In genomic region chr14:96363751-96364336, GRCh38 we compare ENCODE assay signal across 8 cellular contexts. TPM values are rescaled to one million over a fixed set of nuclear protein-coding genes. Genes with fewer than 3 reads are reported as not detected.
DNase-seq lines count a peak whose midpoint lies in the region; ATAC-seq and TF ChIP-seq lines count a peak whose summit lies in the region.

No MANE protein-coding gene starts in this region.

- peak in 3 of 4 experiments; percentile 7 to 32 (median 9) for DNase-seq in activated CD4-positive, CD25-positive, alpha-beta regulatory T cell (lab: John Stamatoyannopoulos, UW)
- peak; percentile 15 for DNase-seq in NCI-H510A (lab: John Stamatoyannopoulos, UW)
- peak; percentile 24 for DNase-seq in activated T-cell treated with anti-CD3 and anti-CD28 coated beads for 4 hours
- peak; percentile 50 for DNase-seq in fibroblast of the aortic adventitia (ENCODE audit: low read depth)

- H3K27me3 ChIP-seq in neural cell (ENCODE audit: insufficient read depth, low read depth, low read length) (no peaks in the 10 kb centered on the region), thymus (ENCODE audit: control insufficient read depth, insufficient read depth) (no peaks in the 10 kb centered on the region)

- H3K9me3 ChIP-seq in neural cell (ENCODE audit: low read length) (no peaks in the 10 kb centered on the region), thymus (ENCODE audit: control insufficient read depth) (no peaks in the 10 kb centered on the region)

- no peak for TF ChIP-seq RAD21 in neural cell (conservative IDR thresholded peaks at IDR 0.05)

- H3K27ac ChIP-seq in neural cell (ENCODE audit: low read length) (peak overlapping the region; percentile 81), thymus (ENCODE audit: low read depth) (peak overlapping the region; percentile 70)

- TF ChIP-seq EP300 in neural cell (conservative IDR thresholded peaks at IDR 0.05; ENCODE audit: poor library complexity, severe bottlenecking): no peak

- TF ChIP-seq CTCF in fibroblast of the aortic adventitia (IDR thresholded peaks at IDR 0.05; ENCODE audit: insufficient read depth, low read length) (no peak), neural cell (IDR thresholded peaks at IDR 0.05; ENCODE audit: poor library complexity, severe bottlenecking) (no peak)

- ATAC-seq in activated CD4-positive, CD25-positive, alpha-beta regulatory T cell treated with anti-CD3 and anti-CD28 coated beads, Interleukin-2, amount 50 U/mL, for 24 hours: no peak
- ATAC-seq in HG02885 (IDR thresholded peaks at IDR 0.05; ENCODE audit: poor library complexity, unreplicated experiment): peak; percentile 33

- peak overlapping the region; percentile 95 for H3K4me2 ChIP-seq in neural cell (ENCODE audit: low read length)

- peaks cover 3% of the 10 kb centered on the region for H4K20me1 ChIP-seq in neural cell (ENCODE audit: insufficient read depth)

- H3K36me3 ChIP-seq in neural cell (ENCODE audit: insufficient read depth, low read length): no peaks in the 10 kb centered on the region
- H3K36me3 ChIP-seq in thymus (ENCODE audit: control insufficient read depth, insufficient read depth): no peaks in the 10 kb centered on the region

- H3K9ac ChIP-seq in neural cell (ENCODE audit: low read length): peak overlapping the region; percentile 83

- peak overlapping the region; percentile 65 for H2AFZ ChIP-seq in neural cell (ENCODE audit: low read depth, low read length)

- peaks cover 75% of the 10 kb centered on the region for H3K79me2 ChIP-seq in neural cell (replicated peaks; ENCODE audit: insufficient read depth, low read length)

- peaks cover 11% of the 10 kb centered on the region for H3K4me1 ChIP-seq in thymus (ENCODE audit: control insufficient read depth, insufficient read depth, low read length)

- no peaks in the 10 kb centered on the region for H3K9me2 ChIP-seq in neural cell (ENCODE audit: insufficient read depth, low read length)

- WGBS in thymus: 1% methylated on average over 38 of the region's 38 CpGs

- peaks cover 5% of the 10 kb centered on the region for H3F3A ChIP-seq in neural cell (ENCODE audit: insufficient read depth, low read length, poor library complexity, severe bottlenecking)

- H3K4me3 ChIP-seq in fibroblast of the aortic adventitia (ENCODE audit: low read depth, low read length) (peak overlapping the region; percentile 91), neural cell (ENCODE audit: low read length) (peak overlapping the region; percentile 94), thymus (ENCODE audit: low read length) (peak overlapping the region; percentile 77)

TF ChIP-seq in neural cell, 6 proteins besides CTCF, POLR2A, EP300 and RAD21:
- TF ChIP-seq REST (IDR thresholded peaks at IDR 0.05; ENCODE audit: borderline replicate concordance) (peak; percentile 48), TAF1 (IDR thresholded peaks at IDR 0.05; ENCODE audit: low read depth) (no peak), POLR2AphosphoS5 (IDR thresholded peaks at IDR 0.05) (no peak), EZH2 (IDR thresholded peaks at IDR 0.05; ENCODE audit: borderline replicate concordance, insufficient read depth, low read length, poor library complexity, severe bottlenecking) (no peak), MXI1 (conservative IDR thresholded peaks at IDR 0.05; ENCODE audit: poor library complexity, severe bottlenecking) (no peak), SMC3 (conservative IDR thresholded peaks at IDR 0.05; ENCODE audit: poor library complexity) (no peak)

RNA-seq across cellular contexts. Expression of gene GSKIP, which starts 0.5 kb away (rescaled TPM):
- total RNA-seq in fibroblast of the aortic adventitia (ENCODE audit: low replicate concordance): 21.9 and 33.9 TPM in 2 replicates
- 68.6 and 87.4 TPM in 2 replicates for polyA plus RNA-seq in neural cell
- polyA minus RNA-seq in neural cell: 79.6 and 87.9 TPM in 2 replicates
- polyA plus RNA-seq in thymus: 20.8 TPM

RNA-seq across cellular contexts. Expression of gene ATG2B, which starts 0.7 kb away (rescaled TPM):
- 15.9 and 28.7 TPM in 2 replicates for total RNA-seq in fibroblast of the aortic adventitia (ENCODE audit: low replicate concordance)
- polyA plus RNA-seq in neural cell: 16.2 and 17.9 TPM in 2 replicates
- polyA minus RNA-seq in neural cell: 47.0 and 53.9 TPM in 2 replicates
- 9.6 TPM for polyA plus RNA-seq in thymus

RNA-seq across cellular contexts. Expression of gene AK7, which starts 28.1 kb away (rescaled TPM):
- total RNA-seq in fibroblast of the aortic adventitia (ENCODE audit: low replicate concordance): 0.27 and 0.33 TPM in 2 replicates
- polyA plus RNA-seq in neural cell: 0.09 and 0.32 TPM in 2 replicates
- polyA minus RNA-seq in neural cell: not detected in 2 replicates
- 0.64 TPM for polyA plus RNA-seq in thymus
